ENCODE assay signal across 8 cellular contexts in genomic region chr6:122322824-122323223, GRCh38.
A peak's percentile ranks its signal among the peaks of the same experiment; 100 is the strongest.
DNase-seq lines count a peak whose midpoint lies in the region; ATAC-seq and TF ChIP-seq lines count a peak whose summit lies in the region.

No MANE protein-coding gene starts in this region.

- no peaks in the 10 kb centered on the region for H3K9me3 Mint-ChIP-seq in stimulated activated effector memory CD8-positive, alpha-beta T cell treated with anti-CD3 and anti-CD28 coated beads, Interleukin-12 subunit alpha, Interleukin-12 subunit beta, amount 100 ng/mL, for 72 hours
- peaks cover 7% of the 10 kb centered on the region for H3K9me3 Mint-ChIP-seq in endodermal cell

- no peaks in the 10 kb centered on the region for H3K27me3 Mint-ChIP-seq in endodermal cell (ENCODE audit: insufficient read depth)

- intact Hi-C loops in left colon (cut with DNase I, micrococcal nuclease), result no loop called here

- peaks cover 14% of the 10 kb centered on the region for H3K4me1 Mint-ChIP-seq in stimulated activated effector memory CD8-positive, alpha-beta T cell treated with anti-CD3 and anti-CD28 coated beads, Interleukin-12 subunit alpha, Interleukin-12 subunit beta, amount 100 ng/mL, for 72 hours
- no peaks in the 10 kb centered on the region for H3K4me1 Mint-ChIP-seq in endodermal cell

- TF ChIP-seq CTCF in AG04449 (IDR thresholded peaks at IDR 0.05; ENCODE audit: insufficient read depth, low read length, missing control alignments) (no peak), fibroblast of pulmonary artery (IDR thresholded peaks at IDR 0.05; ENCODE audit: low read length, missing control alignments) (no peak), endodermal cell (conservative IDR thresholded peaks at IDR 0.05) (no peak)

- no peak for DNase-seq in AG04449 (ENCODE audit: low read depth, low spot score)
- peak; percentile 5 for DNase-seq in H4 (ENCODE audit: low spot score)
- DNase-seq in SJSA1 (ENCODE audit: low read depth in 1 of 2, low spot score in 2 of 2), result no peak
- DNase-seq in fibroblast of pulmonary artery (ENCODE audit: low read depth), result peak; percentile 39
- no peak for DNase-seq in stimulated activated effector memory CD8-positive, alpha-beta T cell treated with anti-CD3 and anti-CD28 coated beads, Interleukin-12 subunit alpha, Interleukin-12 subunit beta, amount 100 ng/mL, for 72 hours (ENCODE audit: low spot score in 2 of 2)
- DNase-seq in left colon, result no peak
- DNase-seq in endodermal cell, result no peak
- no peak for DNase-seq in SHP77 treated with DMSO at 0.1 percent for 48 hours (lab: John Stamatoyannopoulos, UW)

- POLR2A ChIA-PET in AG04449 (lab: Yijun Ruan, JAX), result no interaction called here

- H3K9me3 ChIP-seq in SJSA1 (replicated peaks) (no peaks in the 10 kb centered on the region), endodermal cell (ENCODE audit: control insufficient read depth, low read length) (no peaks in the 10 kb centered on the region)

- 0 out of 2 replicates have a peak, but pooled peaks cover 3% of the 10 kb centered on the region for H3K4me1 ChIP-seq in SJSA1 (replicated peaks)
- no peaks in the 10 kb centered on the region for H3K4me1 ChIP-seq in endodermal cell (ENCODE audit: control insufficient read depth, insufficient read depth, low read length)

- peak overlapping the region; percentile 4 for H3K27ac Mint-ChIP-seq in stimulated activated effector memory CD8-positive, alpha-beta T cell treated with anti-CD3 and anti-CD28 coated beads, Interleukin-12 subunit alpha, Interleukin-12 subunit beta, amount 100 ng/mL, for 72 hours
- no peak overlapping the region for H3K27ac Mint-ChIP-seq in endodermal cell

- H3K36me3 Mint-ChIP-seq in stimulated activated effector memory CD8-positive, alpha-beta T cell treated with anti-CD3 and anti-CD28 coated beads, Interleukin-12 subunit alpha, Interleukin-12 subunit beta, amount 100 ng/mL, for 72 hours, result no peaks in the 10 kb centered on the region
- H3K36me3 Mint-ChIP-seq in endodermal cell (ENCODE audit: low read depth), result no peaks in the 10 kb centered on the region

- whole genome bisulfite sequencing in endodermal cell (ENCODE audit: insufficient coverage in 1 of 2, insufficient read length in 1 of 2), 2 experiments, result 90 to 93% methylated on average over 3 of the region's 3 CpGs

- no peak overlapping the region for H3K9ac ChIP-seq in endodermal cell (ENCODE audit: extremely low read depth, low read length, poor library complexity, severe bottlenecking)

- H3K4me3 ChIP-seq in AG04449 (ENCODE audit: low read depth, low read length), result peak overlapping the region; percentile 36
- H3K4me3 ChIP-seq in SJSA1, result peak overlapping the region; percentile 29
- H3K4me3 ChIP-seq in fibroblast of pulmonary artery (replicated peaks; ENCODE audit: low read depth, low read length), result peak overlapping the region; percentile 59
- H3K4me3 ChIP-seq in endodermal cell (ENCODE audit: low read length), result no peak overlapping the region

- no peak for ATAC-seq in stimulated activated effector memory CD8-positive, alpha-beta T cell treated with anti-CD3 and anti-CD28 coated beads, Interleukin-12 subunit alpha, Interleukin-12 subunit beta, amount 100 ng/mL, for 72 hours
- no peak for ATAC-seq in left colon

- H3K27me3 ChIP-seq in SJSA1 (replicated peaks), result no peaks in the 10 kb centered on the region
- no peaks in the 10 kb centered on the region for H3K27me3 ChIP-seq in endodermal cell (ENCODE audit: control insufficient read depth, insufficient read depth, low read length, poor library complexity, severe bottlenecking)

- no peaks in the 10 kb centered on the region for H3K36me3 ChIP-seq in SJSA1
- no peaks in the 10 kb centered on the region for H3K36me3 ChIP-seq in endodermal cell (ENCODE audit: control insufficient read depth, insufficient read depth, low read length)

- CTCF ChIA-PET in AG04449 (lab: Yijun Ruan, JAX), result no interaction called here

- H3K4me3 Mint-ChIP-seq in stimulated activated effector memory CD8-positive, alpha-beta T cell treated with anti-CD3 and anti-CD28 coated beads, Interleukin-12 subunit alpha, Interleukin-12 subunit beta, amount 100 ng/mL, for 72 hours, result peak overlapping the region; percentile 54
- H3K4me3 Mint-ChIP-seq in endodermal cell, result no peak overlapping the region

- H3K27ac ChIP-seq in SJSA1 (no peak overlapping the region), endodermal cell (ENCODE audit: low read depth, low read length) (no peak overlapping the region)

Comparison
In these comparisons a context has a peak if more than half of its experiments do, and no peak if none do; other contexts are left out.
1. DNase-seq: peak in H4 (single experiment) and fibroblast of pulmonary artery (single experiment); none in AG04449 (single experiment), SJSA1 (0 of 2), stimulated activated effector memory CD8-positive, alpha-beta T cell treated with anti-CD3 and anti-CD28 coated beads, Interleukin-12 subunit alpha, Interleukin-12 subunit beta, amount 100 ng/mL, for 72 hours (0 of 2), left colon (0 of 2), endodermal cell (single experiment) and SHP77 treated with DMSO at 0.1 percent for 48 hours (single experiment).